In the genomic region with DNA sequence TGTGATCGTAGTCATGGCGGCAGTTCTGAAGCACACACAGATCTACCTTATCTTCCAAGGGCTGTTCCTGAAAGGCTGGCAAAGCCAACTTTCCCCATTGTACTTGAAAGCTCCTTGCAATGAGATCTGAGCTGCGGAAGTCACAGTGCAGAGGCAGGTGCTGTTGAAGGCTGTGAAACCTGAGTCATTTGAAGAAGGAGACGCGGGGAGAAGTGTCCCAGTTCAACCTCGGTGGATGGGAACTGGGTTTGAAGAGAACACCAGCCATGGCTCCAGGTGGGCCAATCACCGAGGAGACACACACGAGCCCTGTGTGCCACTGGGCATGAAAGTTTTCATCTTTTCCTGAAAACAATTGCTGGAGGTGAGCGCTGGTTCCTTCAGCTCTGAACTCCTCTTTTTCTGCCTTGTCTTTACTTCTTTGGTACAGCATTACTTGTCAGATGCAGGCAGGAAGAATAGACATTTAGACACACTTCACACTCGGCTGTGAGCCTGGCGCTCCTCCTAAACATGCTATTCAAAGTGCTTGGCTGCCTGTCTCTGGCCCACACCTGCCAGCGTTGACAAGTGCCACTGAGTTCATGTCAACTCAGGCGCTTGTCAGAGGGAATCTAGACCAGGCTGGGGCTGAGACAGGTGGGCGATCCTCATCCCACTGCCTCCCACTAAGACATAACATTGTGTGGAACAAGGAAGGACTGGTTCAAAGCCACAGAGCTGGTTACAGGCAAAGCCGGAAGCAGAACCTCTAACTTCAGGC, we compare ENCODE assay signal across 21 cellular contexts. TPM values are rescaled to one million over a fixed set of nuclear protein-coding genes. Genes with fewer than 3 reads are reported as not detected.
DNase-seq lines count a peak whose midpoint lies in the region; ATAC-seq and TF ChIP-seq lines count a peak whose summit lies in the region.
"Had no signal": no experiment of that assay in that cellular context is flagged by ENCODE, and none has a peak within 500 bp of the region (broad histone marks: within the 10 kb centered on the region; RNA-seq: fewer than 3 reads in every experiment).

No MANE protein-coding gene starts in this region.

- H4K20me1 ChIP-seq in neural cell (ENCODE audit: insufficient read depth): no peaks in the 10 kb centered on the region

- H3K27ac ChIP-seq in neural cell (ENCODE audit: low read length): peak overlapping the region; percentile 54
- H3K27ac ChIP-seq: C4-2B, GM23248, right lobe of liver, uterus had no signal

- TF ChIP-seq EP300 in neural cell (conservative IDR thresholded peaks at IDR 0.05; ENCODE audit: poor library complexity, severe bottlenecking): peak; percentile 99

- H3K4me3 ChIP-seq in neural cell (ENCODE audit: low read length): peak overlapping the region; percentile 21
- H3K4me3 ChIP-seq: GM23248, right lobe of liver, uterus had no signal

- no peak for TF ChIP-seq CTCF in neural cell (IDR thresholded peaks at IDR 0.05; ENCODE audit: poor library complexity, severe bottlenecking)

- TF ChIP-seq RAD21 in neural cell (conservative IDR thresholded peaks at IDR 0.05): no peak

- no peak overlapping the region for H3K4me2 ChIP-seq in neural cell (ENCODE audit: low read length)

- no peaks in the 10 kb centered on the region for H3F3A ChIP-seq in neural cell (ENCODE audit: insufficient read depth, low read length, poor library complexity, severe bottlenecking)

- H3K9me2 ChIP-seq in neural cell (ENCODE audit: insufficient read depth, low read length): no peaks in the 10 kb centered on the region

- H3K27me3 ChIP-seq in neural cell (ENCODE audit: insufficient read depth, low read depth, low read length): no peaks in the 10 kb centered on the region
- H3K27me3 ChIP-seq: right lobe of liver, uterus had no signal

- H3K9ac ChIP-seq in neural cell (ENCODE audit: low read length): peak overlapping the region; percentile 7
- H3K9ac ChIP-seq: GM23248 had no signal

- H3K9me3 ChIP-seq in neural cell (ENCODE audit: low read length): no peaks in the 10 kb centered on the region
- H3K9me3 ChIP-seq: right lobe of liver, uterus had no signal

- peak; percentile 17 for DNase-seq in DMS79 (lab: John Stamatoyannopoulos, UW)
- DNase-seq in NCI-H2029 treated with DMSO at 0.1 percent for 48 hours (lab: John Stamatoyannopoulos, UW): peak; percentile 19
- DNase-seq in Right ventricle myocardium superior: peak; percentile 88
- no peak for DNase-seq in NCI-H1417 treated with DMSO at 0.1 percent for 48 hours (lab: John Stamatoyannopoulos, UW)
- no peak for DNase-seq in HuH-7 (ENCODE audit: low spot score)
- no peak for DNase-seq in NCI-H2196 (lab: John Stamatoyannopoulos, UW; ENCODE audit: unreplicated experiment)
- DNase-seq in stimulated activated naive CD4-positive, alpha-beta T cell treated with Interleukin-2 at 50 U/mL for 16 hours (lab: John Stamatoyannopoulos, UW): no peak
- DNase-seq: activated naive CD4-positive, alpha-beta T cell treated with anti-CD3 and anti-CD28 coated beads, Interleukin-2, amount 50 U/mL, for 16 hours; activated T-cell treated with anti-CD3 and anti-CD28 coated beads, Interleukin-2, amount 50 U/mL, for 72 hours; GM23248; hippocampal formation; NCI-H1048; NCI-H2081 treated with DMSO at 0.1 percent for 48 hours; NCI-H774; OCI-M1; right lobe of liver; substantia nigra had no signal

- intact Hi-C loops in Right ventricle myocardium superior (cut with DNase I): no loop called here

- peak; percentile 94 for ATAC-seq in Right ventricle myocardium superior (ENCODE audit: poor library complexity)
- ATAC-seq: activated T-cell treated with anti-CD3 and anti-CD28 coated beads, Interleukin-2, amount 50 U/mL, for 72 hours; right lobe of liver had no signal

- no peak overlapping the region for H2AFZ ChIP-seq in neural cell (ENCODE audit: low read depth, low read length)
- H2AFZ ChIP-seq: GM23248 had no signal

- H3K36me3 ChIP-seq in neural cell (ENCODE audit: insufficient read depth, low read length): no peaks in the 10 kb centered on the region
- H3K36me3 ChIP-seq: right lobe of liver, uterus had no signal

- H3K79me2 ChIP-seq in neural cell (replicated peaks; ENCODE audit: insufficient read depth, low read length): no peaks in the 10 kb centered on the region

TF ChIP-seq in neural cell, 6 proteins besides CTCF, POLR2A, EP300 and RAD21:
- TF ChIP-seq SMC3 (conservative IDR thresholded peaks at IDR 0.05; ENCODE audit: poor library complexity) (peak; percentile 19), POLR2AphosphoS5 (IDR thresholded peaks at IDR 0.05) (peak; percentile 86), TAF1 (IDR thresholded peaks at IDR 0.05; ENCODE audit: low read depth) (no peak), EZH2 (IDR thresholded peaks at IDR 0.05; ENCODE audit: borderline replicate concordance, insufficient read depth, low read length, poor library complexity, severe bottlenecking) (no peak)
- TF ChIP-seq, protein P1, sequence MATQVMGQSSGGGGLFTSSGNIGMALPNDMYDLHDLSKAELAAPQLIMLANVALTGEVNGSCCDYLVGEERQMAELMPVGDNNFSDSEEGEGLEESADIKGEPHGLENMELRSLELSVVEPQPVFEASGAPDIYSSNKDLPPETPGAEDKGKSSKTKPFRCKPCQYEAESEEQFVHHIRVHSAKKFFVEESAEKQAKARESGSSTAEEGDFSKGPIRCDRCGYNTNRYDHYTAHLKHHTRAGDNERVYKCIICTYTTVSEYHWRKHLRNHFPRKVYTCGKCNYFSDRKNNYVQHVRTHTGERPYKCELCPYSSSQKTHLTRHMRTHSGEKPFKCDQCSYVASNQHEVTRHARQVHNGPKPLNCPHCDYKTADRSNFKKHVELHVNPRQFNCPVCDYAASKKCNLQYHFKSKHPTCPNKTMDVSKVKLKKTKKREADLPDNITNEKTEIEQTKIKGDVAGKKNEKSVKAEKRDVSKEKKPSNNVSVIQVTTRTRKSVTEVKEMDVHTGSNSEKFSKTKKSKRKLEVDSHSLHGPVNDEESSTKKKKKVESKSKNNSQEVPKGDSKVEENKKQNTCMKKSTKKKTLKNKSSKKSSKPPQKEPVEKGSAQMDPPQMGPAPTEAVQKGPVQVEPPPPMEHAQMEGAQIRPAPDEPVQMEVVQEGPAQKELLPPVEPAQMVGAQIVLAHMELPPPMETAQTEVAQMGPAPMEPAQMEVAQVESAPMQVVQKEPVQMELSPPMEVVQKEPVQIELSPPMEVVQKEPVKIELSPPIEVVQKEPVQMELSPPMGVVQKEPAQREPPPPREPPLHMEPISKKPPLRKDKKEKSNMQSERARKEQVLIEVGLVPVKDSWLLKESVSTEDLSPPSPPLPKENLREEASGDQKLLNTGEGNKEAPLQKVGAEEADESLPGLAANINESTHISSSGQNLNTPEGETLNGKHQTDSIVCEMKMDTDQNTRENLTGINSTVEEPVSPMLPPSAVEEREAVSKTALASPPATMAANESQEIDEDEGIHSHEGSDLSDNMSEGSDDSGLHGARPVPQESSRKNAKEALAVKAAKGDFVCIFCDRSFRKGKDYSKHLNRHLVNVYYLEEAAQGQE (IDR thresholded peaks at IDR 0.05; ENCODE audit: borderline replicate concordance): no peak

RNA-seq across cellular contexts. Expression of gene PDE9A, which starts 25.7 kb away (rescaled TPM):
- total RNA-seq in Right ventricle myocardium superior: 3.3 TPM
- polyA plus RNA-seq in neural cell: 29.5 and 32.2 TPM in 2 replicates
- 24.8 and 28.6 TPM in 2 replicates for polyA minus RNA-seq in neural cell
- total RNA-seq: GM23248, myocyte had no signal
- polyA plus RNA-seq: GM23248 had no signal

Comparison
In these comparisons a context has a peak if more than half of its experiments do, and no peak if none do; other contexts are left out.
1. DNase-seq: peak in DMS79 (single experiment), NCI-H2029 treated with DMSO at 0.1 percent for 48 hours (single experiment) and Right ventricle myocardium superior (single experiment); none in NCI-H1417 treated with DMSO at 0.1 percent for 48 hours (single experiment), HuH-7 (single experiment), NCI-H2196 (single experiment) and stimulated activated naive CD4-positive, alpha-beta T cell treated with Interleukin-2 at 50 U/mL for 16 hours (single experiment).